ENCODE assay signal across 8 cellular contexts in genomic region chr17:46212634-46213435, GRCh38. TPM values are rescaled to one million over a fixed set of nuclear protein-coding genes. Genes with fewer than 3 reads are reported as not detected.
A peak's percentile ranks its signal among the peaks of the same experiment; 100 is the strongest.
DNase-seq lines count a peak whose midpoint lies in the region; ATAC-seq lines count a peak whose summit lies in the region.

No MANE protein-coding gene starts in this region.

- H3K9me3 Mint-ChIP-seq in stimulated activated memory B cell treated with anti-CD40 and anti-IgM and Interleukin-4, amounts not matched to agents 10 μg/mL and 1 μg/mL and 100 μg/mL, for 72 hours: no peaks in the 10 kb centered on the region

- H3K27ac Mint-ChIP-seq in stimulated activated memory B cell treated with anti-CD40 and anti-IgM and Interleukin-4, amounts not matched to agents 10 μg/mL and 1 μg/mL and 100 μg/mL, for 72 hours: no peak overlapping the region

- no peak overlapping the region for H3K4me3 Mint-ChIP-seq in stimulated activated memory B cell treated with anti-CD40 and anti-IgM and Interleukin-4, amounts not matched to agents 10 μg/mL and 1 μg/mL and 100 μg/mL, for 72 hours

- ATAC-seq in Right ventricle myocardium superior (ENCODE audit: poor library complexity) (peak; percentile 89), HG03469 (IDR thresholded peaks at IDR 0.05; ENCODE audit: unreplicated experiment) (no peak)
- no peak for ATAC-seq in stimulated activated memory B cell treated with anti-CD40 and anti-IgM and Interleukin-4, amounts not matched to agents 10 μg/mL and 1 μg/mL and 100 μg/mL, for 72 hours

- peaks cover 28% of the 10 kb centered on the region for H3K36me3 Mint-ChIP-seq in stimulated activated memory B cell treated with anti-CD40 and anti-IgM and Interleukin-4, amounts not matched to agents 10 μg/mL and 1 μg/mL and 100 μg/mL, for 72 hours

- intact Hi-C loops in Right ventricle myocardium superior (cut with DNase I): loop anchor here (5.0 kb wide), 2 partner anchors 166 to 211 kb away; no protein-coding TSS in a partner anchor

- peak; percentile 91 for DNase-seq in DMS53 (lab: John Stamatoyannopoulos, UW)
- DNase-seq in LHCN-M2 (ENCODE audit: low read depth): peak; percentile 61
- DNase-seq in RPMI8226: peak; percentile 56
- peak; percentile 15 for DNase-seq in activated naive CD8-positive, alpha-beta T cell treated with anti-CD3 and anti-CD28 coated beads, Interleukin-2, amount 50 U/mL, for 16 hours (ENCODE audit: low read depth, low spot score)
- no peak for DNase-seq in Right ventricle myocardium superior
- DNase-seq in putamen (ENCODE audit: low spot score): peak; percentile 76

- H3K4me1 Mint-ChIP-seq in stimulated activated memory B cell treated with anti-CD40 and anti-IgM and Interleukin-4, amounts not matched to agents 10 μg/mL and 1 μg/mL and 100 μg/mL, for 72 hours: peaks cover 25% of the 10 kb centered on the region

- no peaks in the 10 kb centered on the region for H3K27me3 Mint-ChIP-seq in stimulated activated memory B cell treated with anti-CD40 and anti-IgM and Interleukin-4, amounts not matched to agents 10 μg/mL and 1 μg/mL and 100 μg/mL, for 72 hours

RNA-seq across cellular contexts. Expression of gene KANSL1, which starts 19.6 kb away (rescaled TPM):
- total RNA-seq in LHCN-M2 (2014; rRNA removed) (16.5 and 26.3 TPM in 2 replicates), Right ventricle myocardium superior (25.1 TPM)
- polyA plus RNA-seq in LHCN-M2 (2012): 7.6 TPM
